ENCODE assay signal across 8 cellular contexts in the genomic region with DNA sequence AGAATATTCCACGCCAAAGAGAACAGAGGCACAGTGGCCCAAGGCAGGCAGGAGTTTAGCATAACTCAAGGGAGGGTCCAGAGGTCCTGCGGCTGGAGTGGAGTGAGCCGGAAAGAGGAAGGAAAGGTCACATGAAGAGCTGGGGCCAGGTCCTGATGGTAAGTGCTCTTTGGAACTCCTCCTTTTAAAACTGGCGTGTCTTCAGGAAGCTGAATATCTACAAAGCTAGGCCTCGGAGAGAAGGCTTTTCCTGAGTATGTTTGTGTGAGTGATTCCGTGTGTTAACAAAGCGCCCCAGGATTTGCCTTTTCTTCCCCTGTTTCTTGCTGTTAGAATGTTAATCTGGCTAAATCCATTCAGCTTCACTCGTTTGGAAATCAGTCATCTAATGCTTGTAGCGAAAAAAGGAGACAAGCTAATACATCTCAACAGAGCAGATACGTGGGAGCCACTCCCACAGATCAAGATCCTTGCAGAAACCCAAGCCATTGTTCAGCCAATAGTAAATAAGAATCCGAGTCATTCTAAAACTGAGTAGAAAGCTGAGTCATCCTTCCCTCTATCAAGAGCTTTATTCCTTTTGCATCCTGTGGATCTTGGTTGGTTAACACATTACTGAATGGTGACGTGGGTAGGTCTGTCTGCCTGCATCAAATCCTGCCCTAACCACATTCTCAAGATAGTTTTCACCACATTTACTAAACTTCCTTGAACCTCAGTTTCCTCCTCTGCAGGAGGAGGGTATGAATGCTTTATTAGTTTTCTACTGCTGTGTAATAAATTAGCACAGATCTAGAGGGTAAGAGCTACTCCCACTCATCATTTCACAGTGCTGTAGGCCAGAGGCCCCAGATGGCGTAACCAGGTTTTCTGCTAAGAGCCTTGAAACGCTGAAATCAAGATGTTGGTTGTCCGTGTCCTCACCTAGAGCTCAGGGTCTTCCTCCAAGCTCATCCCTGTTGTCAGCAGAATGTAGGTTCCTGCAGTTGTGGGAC. TPM values are rescaled to one million over a fixed set of nuclear protein-coding genes. Genes with fewer than 3 reads are reported as not detected.
A peak's percentile ranks its signal among the peaks of the same experiment; 100 is the strongest.
DNase-seq lines count a peak whose midpoint lies in the region; ATAC-seq and TF ChIP-seq lines count a peak whose summit lies in the region.

No MANE protein-coding gene starts in this region.

- no peaks in the 10 kb centered on the region for H3K36me3 ChIP-seq in breast epithelium
- no peaks in the 10 kb centered on the region for H3K36me3 ChIP-seq in gastrocnemius medialis

- H3K4me3 ChIP-seq in breast epithelium (no peak overlapping the region), gastrocnemius medialis (no peak overlapping the region)

- H3K9me3 Mint-ChIP-seq in MCF 10A (ENCODE audit: unreplicated experiment), result no peaks in the 10 kb centered on the region
- no peaks in the 10 kb centered on the region for H3K9me3 Mint-ChIP-seq in activated CD8-positive, alpha-beta memory T cell treated with anti-CD3 and anti-CD28 coated beads, Interleukin-2, amount 10 ng/mL, durations not matched to agents 7 days and 5 days (ENCODE audit: low read depth)

- no peaks in the 10 kb centered on the region for H3K4me1 ChIP-seq in breast epithelium
- H3K4me1 ChIP-seq in gastrocnemius medialis, result no peaks in the 10 kb centered on the region

- in situ Hi-C loops in gastrocnemius medialis (cut with MboI; ENCODE audit: low sequenced_read_pairs in 4 of 4), result no loop called here

- H3K9me3 ChIP-seq in breast epithelium, result no peaks in the 10 kb centered on the region
- no peaks in the 10 kb centered on the region for H3K9me3 ChIP-seq in gastrocnemius medialis

- H3K27me3 ChIP-seq in breast epithelium, result no peaks in the 10 kb centered on the region
- H3K27me3 ChIP-seq in gastrocnemius medialis, result no peaks in the 10 kb centered on the region

- peaks cover 9% of the 10 kb centered on the region for H3K4me1 Mint-ChIP-seq in MCF 10A (ENCODE audit: insufficient read depth, unreplicated experiment)
- H3K4me1 Mint-ChIP-seq in activated CD8-positive, alpha-beta memory T cell treated with anti-CD3 and anti-CD28 coated beads, Interleukin-2, amount 10 ng/mL, durations not matched to agents 7 days and 5 days, result peaks cover 51% of the 10 kb centered on the region

- DNase-seq in MCF 10A (ENCODE audit: unreplicated experiment), result peak; percentile 85
- DNase-seq in breast epithelium (ENCODE audit: low spot score in 2 of 2), result no peak
- DNase-seq in NCI-H1436 (lab: John Stamatoyannopoulos, UW), result peak; percentile 44
- peak; percentile 78 for DNase-seq in activated CD8-positive, alpha-beta memory T cell treated with anti-CD3 and anti-CD28 coated beads, Interleukin-2, amount 10 ng/mL, durations not matched to agents 7 days and 5 days
- DNase-seq in foreskin melanocyte, result peak; percentile 78
- DNase-seq in gastrocnemius medialis, result peak; percentile 8 to 23
- DNase-seq in NCI-H774 (lab: John Stamatoyannopoulos, UW), result no peak

- TF ChIP-seq POLR2A in breast epithelium (IDR thresholded peaks at IDR 0.05), result no peak
- TF ChIP-seq POLR2A in gastrocnemius medialis (IDR thresholded peaks at IDR 0.05), result no peak

- peak overlapping the region; percentile 59 for H3K27ac Mint-ChIP-seq in MCF 10A (ENCODE audit: low read depth, unreplicated experiment)
- peak overlapping the region; percentile 95 for H3K27ac Mint-ChIP-seq in activated CD8-positive, alpha-beta memory T cell treated with anti-CD3 and anti-CD28 coated beads, Interleukin-2, amount 10 ng/mL, durations not matched to agents 7 days and 5 days

- no peak overlapping the region for H3K4me3 Mint-ChIP-seq in MCF 10A (ENCODE audit: unreplicated experiment)
- H3K4me3 Mint-ChIP-seq in activated CD8-positive, alpha-beta memory T cell treated with anti-CD3 and anti-CD28 coated beads, Interleukin-2, amount 10 ng/mL, durations not matched to agents 7 days and 5 days, result peak overlapping the region; percentile 64

- TF ChIP-seq CTCF in MCF 10A (IDR thresholded peaks at IDR 0.05; ENCODE audit: unreplicated experiment), result no peak
- TF ChIP-seq CTCF in breast epithelium (IDR thresholded peaks at IDR 0.05), result no peak
- no peak for TF ChIP-seq CTCF in gastrocnemius medialis (IDR thresholded peaks at IDR 0.05 in 4 of 5, conservative IDR thresholded peaks at IDR 0.05 in 1 of 5)

- H3K36me3 Mint-ChIP-seq in MCF 10A (ENCODE audit: insufficient read depth, unreplicated experiment), result no peaks in the 10 kb centered on the region
- peaks cover 4% of the 10 kb centered on the region for H3K36me3 Mint-ChIP-seq in activated CD8-positive, alpha-beta memory T cell treated with anti-CD3 and anti-CD28 coated beads, Interleukin-2, amount 10 ng/mL, durations not matched to agents 7 days and 5 days

- H3K27ac ChIP-seq in breast epithelium (peak overlapping the region in 1 of 2 donors; percentile 52), gastrocnemius medialis (no peak overlapping the region)

- no TSS peak for BruUV-seq in MCF 10A (replicated peaks; lab: Mats Ljungman, UMichigan)

- no peaks in the 10 kb centered on the region for H3K27me3 Mint-ChIP-seq in MCF 10A (ENCODE audit: insufficient read depth, unreplicated experiment)
- H3K27me3 Mint-ChIP-seq in activated CD8-positive, alpha-beta memory T cell treated with anti-CD3 and anti-CD28 coated beads, Interleukin-2, amount 10 ng/mL, durations not matched to agents 7 days and 5 days, result no peaks in the 10 kb centered on the region

- intact Hi-C loops in MCF 10A (cut with micrococcal nuclease), result no loop called here
- intact Hi-C loops in breast epithelium (cut with DNase I; ENCODE audit: low total_unique reads), result loop anchor here (10.0 kb wide), 1 partner anchor 962 kb away; no protein-coding TSS in a partner anchor
- intact Hi-C loops in gastrocnemius medialis (cut with DNase I; ENCODE audit: low total_unique reads), result no loop called here

- ATAC-seq in HG02623 (IDR thresholded peaks at IDR 0.05; ENCODE audit: unreplicated experiment) (peak; percentile 69), gastrocnemius medialis (no peak)
- peak; percentile 94 for ATAC-seq in activated CD8-positive, alpha-beta memory T cell treated with anti-CD3 and anti-CD28 coated beads, Interleukin-2, amount 10 ng/mL, durations not matched to agents 7 days and 5 days

- CTCF ChIA-PET in MCF 10A (lab: Yijun Ruan, JAX), result interaction anchor here (0.6 to 1.2 kb wide), 2 partner anchors 9 to 116 kb away, joined by 3 to 6 read pairs; no protein-coding TSS in a partner anchor
- CTCF ChIA-PET in activated CD8-positive, alpha-beta memory T cell treated with anti-CD3 and anti-CD28 coated beads, Interleukin-2, amount 10 ng/mL, durations not matched to agents 7 days and 5 days (lab: Charles Lee), result interaction anchor here (1.0 to 2.3 kb wide), 13 partner anchors 10 to 616 kb away, joined by 3 to 7 read pairs (median 4); a partner anchor contains a TSS

- POLR2A ChIA-PET in MCF 10A (lab: Yijun Ruan, JAX), result interaction anchor here (0.6 to 1.8 kb wide), 5 partner anchors 10 to 43 kb away, joined by 3 to 10 read pairs (median 3); a partner anchor contains a TSS

RNA-seq across cellular contexts. Expression of a gene that starts 43.2 kb away (rescaled TPM):
- total RNA-seq in MCF 10A (2022), result 1.8 and 2.0 TPM in 2 replicates
- total RNA-seq in breast epithelium, result 100 to 1,000 TPM in 1 of 3 donors, 10 to 100 TPM in 2; 66.6 to 151 (median 89.5) TPM
- total RNA-seq in activated CD8-positive, alpha-beta memory T cell treated with anti-CD3 and anti-CD28 coated beads, Interleukin-2, amount 10 ng/mL, durations not matched to agents 7 days and 5 days, result 1 to 10 TPM; 2.2 to 2.3 TPM
- total RNA-seq in gastrocnemius medialis, result 1 to 10 TPM; 1.5 to 8.7 (median 4.3) TPM

Comparison
In these comparisons a context has a peak if more than half of its experiments do, and no peak if none do; other contexts are left out.
1. DNase-seq: peak in MCF 10A (single experiment), NCI-H1436 (single experiment), activated CD8-positive, alpha-beta memory T cell treated with anti-CD3 and anti-CD28 coated beads, Interleukin-2, amount 10 ng/mL, durations not matched to agents 7 days and 5 days (single experiment), foreskin melanocyte (single experiment) and gastrocnemius medialis (2 of 2); none in breast epithelium (0 of 2) and NCI-H774 (single experiment).
2. RNA of a gene that starts 43.2 kb away (total RNA-seq): 66.6 to 151 TPM in breast epithelium; 1.5 to 8.7 TPM in gastrocnemius medialis, 2.2 to 2.3 TPM in activated CD8-positive, alpha-beta memory T cell treated with anti-CD3 and anti-CD28 coated beads, Interleukin-2, amount 10 ng/mL, durations not matched to agents 7 days and 5 days and 1.8 to 2.0 TPM in MCF 10A; every median in the first group is over 4 times any median in the second.
3. ATAC-seq: peak in HG02623 (single experiment) and activated CD8-positive, alpha-beta memory T cell treated with anti-CD3 and anti-CD28 coated beads, Interleukin-2, amount 10 ng/mL, durations not matched to agents 7 days and 5 days (single experiment); none in gastrocnemius medialis (0 of 2).